In the genomic region with DNA sequence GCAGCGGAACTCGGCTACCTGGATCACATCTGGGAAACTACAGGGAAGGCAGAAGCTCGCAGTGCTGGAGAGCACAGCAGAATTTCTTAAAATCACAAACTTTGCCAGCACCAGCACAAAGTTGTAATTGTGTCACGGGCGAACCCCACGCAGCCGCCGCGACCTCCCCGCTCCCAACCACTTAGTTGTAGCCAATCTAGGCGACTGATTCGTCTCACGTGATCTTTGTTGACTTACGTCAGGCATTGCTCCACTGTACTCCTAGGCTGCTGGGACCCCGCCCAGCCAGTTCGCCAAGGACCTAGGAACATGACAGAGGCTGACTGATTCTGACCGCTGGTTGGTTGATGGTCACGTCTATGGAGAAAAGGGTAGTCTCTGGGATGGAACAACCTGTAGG, we compare ENCODE assay signal across 9 cellular contexts. TPM values are rescaled to one million over a fixed set of nuclear protein-coding genes. Genes with fewer than 3 reads are reported as not detected.
DNase-seq lines count a peak whose midpoint lies in the region; ATAC-seq and TF ChIP-seq lines count a peak whose summit lies in the region.
"Had no signal": no experiment of that assay in that cellular context is flagged by ENCODE, and none has a peak within 500 bp of the region (broad histone marks: within the 10 kb centered on the region; RNA-seq: fewer than 3 reads in every experiment).

A gene (minus strand): TSS at position 206 of the 400 bp plus-strand sequence. CDS start 368 bp downstream, outside the sequence.

- TF ChIP-seq CTCF in 22Rv1 (IDR thresholded peaks at IDR 0.05) (no peak), tibial artery (IDR thresholded peaks at IDR 0.05) (no peak)

- peak within 1 kb of the TSS; percentile 96 for H3K4me2 ChIP-seq in GM23248 (ENCODE audit: unreplicated experiment)

- DNase-seq in GM23248 (peak; percentile 94), NCI-H69 (lab: John Stamatoyannopoulos, UW) (peak; percentile 87), anterior cingulate cortex (lab: John Stamatoyannopoulos, UW) (peak in 33 of 58 donors; percentile 7 to 90 (median 75)), tibial artery (peak; percentile 91), left colon (no peak), NOMO-1 treated with dmso at 0.1 percent for 144 hours (lab: John Stamatoyannopoulos, UW; ENCODE audit: unreplicated experiment) (no peak)

- intact Hi-C loops in tibial artery (cut with DNase I; ENCODE audit: low total_unique reads) (no loop called here), left colon (cut with DNase I, micrococcal nuclease) (no loop called here)

- in situ Hi-C loops in GM23248 (cut with MboI) = no loop called here

- H3K79me2 ChIP-seq in GM23248 (ENCODE audit: insufficient read depth) = peaks cover 48% of the 10 kb centered on the region

- H3K4me1 ChIP-seq in GM23248 (ENCODE audit: insufficient read depth) = peaks cover 3% of the 10 kb centered on the region; the same call in 1 of the 2 replicates
- no peaks in the 10 kb centered on the region for H3K4me1 ChIP-seq in mesodermal cell (ENCODE audit: control insufficient read depth, insufficient read depth, low read length, poor library complexity, severe bottlenecking)
- H3K4me1 ChIP-seq in tibial artery = peaks cover 0 to 10% (median 0%) of the 10 kb centered on the region in 4 donors

- H3K4me3 ChIP-seq in GM23248 (peak within 1 kb of the TSS; percentile 94), mesodermal cell (ENCODE audit: extremely low read depth, insufficient read depth, low read length, poor library complexity, severe bottlenecking) (peak within 1 kb of the TSS; percentile 61), tibial artery (peak within 1 kb of the TSS; percentile 71)

- H3K36me3 ChIP-seq in GM23248 (ENCODE audit: low read depth) = no peaks in the 10 kb centered on the region; the same call in 1 of the 2 replicates
- peaks cover 12% of the 10 kb centered on the region for H3K36me3 ChIP-seq in mesodermal cell (ENCODE audit: control insufficient read depth, insufficient read depth, low read length)
- H3K36me3 ChIP-seq in tibial artery = no peaks in the 10 kb centered on the region
- H3K36me3 ChIP-seq: upper lobe of left lung had no signal

- H3K9me2 ChIP-seq in GM23248 (ENCODE audit: insufficient read depth) = no peaks in the 10 kb centered on the region

- peak within 1 kb of the TSS; percentile 100 for H3K9ac ChIP-seq in GM23248

- H3K27ac ChIP-seq in 22Rv1 (peak within 1 kb of the TSS; percentile 85), GM23248 (peak within 1 kb of the TSS; percentile 100), mesodermal cell (ENCODE audit: low read depth, low read length, severe bottlenecking) (peak within 1 kb of the TSS; percentile 96), tibial artery (peak within 1 kb of the TSS; percentile 92 to 93)

- H3K27me3 ChIP-seq in GM23248 (replicated peaks; ENCODE audit: insufficient read depth) (no peaks in the 10 kb centered on the region), tibial artery (no peaks in the 10 kb centered on the region)
- H3K27me3 ChIP-seq: upper lobe of left lung had no signal

- ATAC-seq in left colon = no peak

- no peaks in the 10 kb centered on the region for H4K20me1 ChIP-seq in GM23248 (ENCODE audit: insufficient read depth)

- no peaks in the 10 kb centered on the region for H3K9me3 ChIP-seq in GM23248 (ENCODE audit: low read depth)
- H3K9me3 ChIP-seq in mesodermal cell (ENCODE audit: control insufficient read depth, low read length) = no peaks in the 10 kb centered on the region
- H3K9me3 ChIP-seq in tibial artery = no peaks in the 10 kb centered on the region
- H3K9me3 ChIP-seq: upper lobe of left lung had no signal

- H3F3A ChIP-seq in GM23248 (ENCODE audit: insufficient read depth) = 0 out of 2 replicates have a peak, but pooled peaks cover 6% of the 10 kb centered on the region

- H2AFZ ChIP-seq in GM23248 = peak within 1 kb of the TSS; percentile 95

- WGBS in GM23248 (ENCODE audit: low coverage in 1 of 2, low lambda C conversion rate in 2 of 2, missing lambda C conversion rate in 2 of 2), 2 experiments = 0 to 1% methylated on average over 7 to 18 of the region's 18 CpGs
- WGBS in mesodermal cell (ENCODE audit: insufficient coverage in 2 of 2), 2 experiments = 0 to 8% methylated on average over 11 to 15 of the region's 18 CpGs

RNA-seq across cellular contexts. Expression of the gene that starts here (rescaled TPM):
- total RNA-seq in GM23248 (2014; rRNA removed; shearing (Covaris generic)) = 11.2 and 11.9 TPM in 2 replicates
- polyA plus RNA-seq in GM23248 (2016; fragmentation: Nextera tagmentation; extraction: Ambion mirVana) = 4.0 and 5.9 TPM in 2 replicates
- polyA plus RNA-seq in mesodermal cell (2013, experiment 1 of 2) = 16.6 TPM
- 18.7 TPM for polyA plus RNA-seq in mesodermal cell (2013, experiment 2 of 2)
- not detected for total RNA-seq in left colon

Comparison
In these comparisons a context has a peak if more than half of its experiments do, and no peak if none do; other contexts are left out.
1. DNase-seq: peak in GM23248 (single experiment), NCI-H69 (single experiment), anterior cingulate cortex (33 of 58) and tibial artery (2 of 2); none in left colon (0 of 2) and NOMO-1 treated with dmso at 0.1 percent for 144 hours (single experiment).
2. Peak in every context shown above with its lines, with median percentiles within 50 percentile points of each other: H3K27ac ChIP-seq and H3K4me3 ChIP-seq.